Comparison of ENCODE assay signal across 6 cellular contexts in genomic region chr17:81868674-81869220, GRCh38. TPM values are rescaled to one million over a fixed set of nuclear protein-coding genes. Genes with fewer than 3 reads are reported as not detected.
A peak's percentile ranks its signal among the peaks of the same experiment; 100 is the strongest.
DNase-seq lines count a peak whose midpoint lies in the region; ATAC-seq, FAIRE-seq and TF ChIP-seq lines count a peak whose summit lies in the region.

No MANE protein-coding gene starts in this region.

- ATAC-seq in GM19035 (IDR thresholded peaks at IDR 0.05; ENCODE audit: unreplicated experiment), result no peak

- DNase-seq in GM12892 (ENCODE audit: insufficient read length) (peak; percentile 6), T1000 (lab: John Stamatoyannopoulos, UW) (peak; percentile 77), kidney glomerular epithelial cell (lab: John Stamatoyannopoulos, UW) (peak; percentile 63), NCI-H1092 (lab: John Stamatoyannopoulos, UW) (no peak), KBM-7 (no peak)

- in situ Hi-C loops in KBM-7 (cut with MboI; ENCODE audit: low pct_unique_long_range_greater_than_20kb, low sequenced_read_pairs), result no loop called here

- no peak for FAIRE-seq in GM12892 (lab: Jason Lieb, UNC)

- 0 out of 2 replicates have a peak, but pooled peaks have one; percentile 0 for TF ChIP-seq POLR2A in GM12892 (IDR thresholded peaks at IDR 0.05; ENCODE audit: low read depth, low read length)

RNA-seq across cellular contexts. Expression of gene ARHGDIA, which starts 2.4 kb away (rescaled TPM):
- 97.5 TPM for polyA plus RNA-seq in GM12892 (2012; ENCODE audit: missing spikeins)

RNA-seq across cellular contexts. Expression of gene P4HB, which starts 8.4 kb away (rescaled TPM):
- 491 TPM for polyA plus RNA-seq in GM12892 (2012; ENCODE audit: missing spikeins)

RNA-seq across cellular contexts. Expression of gene ALYREF, which starts 22.6 kb away (rescaled TPM):
- polyA plus RNA-seq in GM12892 (2012; ENCODE audit: missing spikeins), result 77.6 TPM

RNA-seq across cellular contexts. Expression of gene ANAPC11, which starts 22.8 kb away (rescaled TPM):
- 116 TPM for polyA plus RNA-seq in GM12892 (2012; ENCODE audit: missing spikeins)

RNA-seq across cellular contexts. Expression of gene NPB, which starts 33.3 kb away (rescaled TPM):
- polyA plus RNA-seq in GM12892 (2012; ENCODE audit: missing spikeins), result 0.66 TPM

Comparison
In these comparisons a context has a peak if more than half of its experiments do, and no peak if none do; other contexts are left out.
1. DNase-seq: peak in GM12892 (single experiment), T1000 (single experiment) and kidney glomerular epithelial cell (single experiment); none in NCI-H1092 (single experiment) and KBM-7 (single experiment).